ENCODE assay signal across 17 cellular contexts in the genomic region with DNA sequence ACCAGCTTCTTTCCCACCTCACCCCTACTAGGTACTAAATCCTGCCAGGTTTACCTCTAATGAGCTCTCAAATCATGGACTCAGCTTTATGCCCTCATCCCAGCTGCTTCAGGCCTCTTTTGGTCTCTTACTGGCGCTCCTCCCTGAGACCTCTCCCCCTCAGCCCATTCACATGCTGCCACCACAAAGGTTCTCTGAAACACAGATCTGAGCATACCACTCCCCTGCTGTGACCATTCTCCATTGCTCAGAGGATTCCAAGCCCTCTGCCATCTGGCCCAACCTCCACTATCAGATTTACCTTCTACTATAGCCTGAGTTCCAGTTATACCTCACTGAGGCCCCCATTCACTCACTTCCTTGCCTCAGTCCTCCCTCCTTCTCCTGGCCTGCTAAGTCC.
A peak's percentile ranks its signal among the peaks of the same experiment; 100 is the strongest.
DNase-seq lines count a peak whose midpoint lies in the region; TF ChIP-seq lines count a peak whose summit lies in the region.
"Had no signal": no experiment of that assay in that cellular context is flagged by ENCODE, and none has a peak within 500 bp of the region (broad histone marks: within the 10 kb centered on the region; RNA-seq: fewer than 3 reads in every experiment).

No MANE protein-coding gene starts in this region.

- no peak overlapping the region for H3K23ac ChIP-seq in mesendoderm (ENCODE audit: low read length)

- no peak overlapping the region for H3K56ac ChIP-seq in mesendoderm (ENCODE audit: low read length)

- no peaks in the 10 kb centered on the region for H3K9me3 Mint-ChIP-seq in CD4-positive, alpha-beta memory T cell
- no peaks in the 10 kb centered on the region for H3K9me3 Mint-ChIP-seq in activated T-helper 2 cell treated with anti-CD3 and anti-CD28 coated beads, Interferon-gamma antibody, Interleukin-2, Interleukin-4, amounts not matched to agents 10 μg/mL and 5 μg/mL and 100 μg/mL, durations not matched to agents 14 hours and 24 hours and 36 hours

- H3K27me3 ChIP-seq in CD4-positive, alpha-beta memory T cell (ENCODE audit: insufficient read depth, low read length) = no peaks in the 10 kb centered on the region
- H3K27me3 ChIP-seq in H7 (ENCODE audit: control insufficient read depth, insufficient read depth, low read length) = no peaks in the 10 kb centered on the region
- H3K27me3 ChIP-seq in mesendoderm (ENCODE audit: insufficient read depth, low read length, poor library complexity) = no peaks in the 10 kb centered on the region
- H3K27me3 ChIP-seq in esophagus squamous epithelium = no peaks in the 10 kb centered on the region
- H3K27me3 ChIP-seq: BE2C had no signal

- no peak overlapping the region for H3K4ac ChIP-seq in mesendoderm (ENCODE audit: low read depth, low read length)

- no peaks in the 10 kb centered on the region for H3K9me3 ChIP-seq in CD4-positive, alpha-beta memory T cell (ENCODE audit: control insufficient read depth in 1 of 2, low read length in 2 of 2)
- H3K9me3 ChIP-seq in esophagus squamous epithelium = no peaks in the 10 kb centered on the region
- H3K9me3 ChIP-seq: BE2C, psoas muscle had no signal

- H3K79me2 ChIP-seq in mesendoderm (ENCODE audit: control insufficient read depth, insufficient read depth, low read length) = no peaks in the 10 kb centered on the region

- no peak overlapping the region for H3K4me2 ChIP-seq in mesendoderm (ENCODE audit: low read length)

- DNase-seq in CD4-positive, alpha-beta memory T cell = no peak
- DNase-seq in H7 = peak; percentile 18
- DNase-seq in activated T-helper 2 cell treated with anti-CD3 and anti-CD28 coated beads, Interferon-gamma antibody, Interleukin-2, Interleukin-4, amounts not matched to agents 10 μg/mL and 5 μg/mL and 100 μg/mL, durations not matched to agents 14 hours and 24 hours and 36 hours (ENCODE audit: low spot score) = no peak
- peak; percentile 13 for DNase-seq in mesendoderm
- DNase-seq in globus pallidus (ENCODE audit: low spot score) = no peak
- DNase-seq in esophagus squamous epithelium (lab: John Stamatoyannopoulos, UW) = no peak
- no peak for DNase-seq in SW 1271 (lab: John Stamatoyannopoulos, UW)
- DNase-seq in NCI-H774 (lab: John Stamatoyannopoulos, UW) = no peak
- DNase-seq: activated effector memory CD4-positive, alpha-beta T cell treated with Interleukin-2 at 50 U/mL for 16 hours; BE2C; GOT3; hippocampal formation; kidney; NCI-H1105 treated with DMSO at 0.1 percent for 48 hours; NCI-H524; psoas muscle had no signal

- H3K9ac ChIP-seq in mesendoderm (ENCODE audit: low read length) = no peak overlapping the region

- TF ChIP-seq CTCF in esophagus squamous epithelium (IDR thresholded peaks at IDR 0.05) = no peak

- no peaks in the 10 kb centered on the region for H3K79me1 ChIP-seq in mesendoderm (ENCODE audit: low read length)

- H4K8ac ChIP-seq in mesendoderm (ENCODE audit: low read depth, low read length) = no peak overlapping the region

- H2BK120ac ChIP-seq in mesendoderm (ENCODE audit: low read depth, low read length) = no peak overlapping the region

- no peak overlapping the region for H2AK5ac ChIP-seq in mesendoderm (ENCODE audit: low read length)

- no peaks in the 10 kb centered on the region for H3K27me3 Mint-ChIP-seq in CD4-positive, alpha-beta memory T cell
- no peaks in the 10 kb centered on the region for H3K27me3 Mint-ChIP-seq in activated T-helper 2 cell treated with anti-CD3 and anti-CD28 coated beads, Interferon-gamma antibody, Interleukin-2, Interleukin-4, amounts not matched to agents 10 μg/mL and 5 μg/mL and 100 μg/mL, durations not matched to agents 14 hours and 24 hours and 36 hours (ENCODE audit: low read depth)

- H3K4me1 Mint-ChIP-seq in CD4-positive, alpha-beta memory T cell = peaks cover 76 to 96% (median 86%) of the 10 kb centered on the region in 4 donors
- peaks cover 84% of the 10 kb centered on the region for H3K4me1 Mint-ChIP-seq in activated T-helper 2 cell treated with anti-CD3 and anti-CD28 coated beads, Interferon-gamma antibody, Interleukin-2, Interleukin-4, amounts not matched to agents 10 μg/mL and 5 μg/mL and 100 μg/mL, durations not matched to agents 14 hours and 24 hours and 36 hours (ENCODE audit: low read depth)

- peaks cover 54 to 67% of the 10 kb centered on the region in 2 donors for H3K36me3 Mint-ChIP-seq in CD4-positive, alpha-beta memory T cell
- H3K36me3 Mint-ChIP-seq in activated T-helper 2 cell treated with anti-CD3 and anti-CD28 coated beads, Interferon-gamma antibody, Interleukin-2, Interleukin-4, amounts not matched to agents 10 μg/mL and 5 μg/mL and 100 μg/mL, durations not matched to agents 14 hours and 24 hours and 36 hours (ENCODE audit: low read depth) = peaks cover 73% of the 10 kb centered on the region

- intact Hi-C loops in CD4-positive, alpha-beta memory T cell (cut with micrococcal nuclease) = loop anchor here (5.0 kb wide), 1 partner anchor 191 kb away; no protein-coding TSS in a partner anchor
- intact Hi-C loops in activated T-helper 2 cell treated with anti-CD3 and anti-CD28 coated beads, Interferon-gamma antibody, Interleukin-2, Interleukin-4, amounts not matched to agents 10 μg/mL and 5 μg/mL and 100 μg/mL, durations not matched to agents 14 hours and 24 hours and 36 hours (cut with micrococcal nuclease) = loop anchor here (5.0 kb wide), 2 partner anchors 171 to 296 kb away; no protein-coding TSS in a partner anchor
- intact Hi-C loops in esophagus squamous epithelium (cut with DNase I) = no loop called here

- peak overlapping the region; percentile 64 to 88 (median 80) for H3K27ac Mint-ChIP-seq in CD4-positive, alpha-beta memory T cell
- H3K27ac Mint-ChIP-seq in activated T-helper 2 cell treated with anti-CD3 and anti-CD28 coated beads, Interferon-gamma antibody, Interleukin-2, Interleukin-4, amounts not matched to agents 10 μg/mL and 5 μg/mL and 100 μg/mL, durations not matched to agents 14 hours and 24 hours and 36 hours = peak overlapping the region; percentile 43

- H3K27ac ChIP-seq in CD4-positive, alpha-beta memory T cell (ENCODE audit: low read depth, low read length) = peak overlapping the region; percentile 0
- no peak overlapping the region for H3K27ac ChIP-seq in mesendoderm (ENCODE audit: low read depth, low read length)
- H3K27ac ChIP-seq in esophagus squamous epithelium = no peak overlapping the region
- H3K27ac ChIP-seq: psoas muscle had no signal

- H3K18ac ChIP-seq in mesendoderm (ENCODE audit: low read length) = no peak overlapping the region

- CTCF ChIA-PET in CD4-positive, alpha-beta memory T cell (lab: Charles Lee; ENCODE audit: partially characterized antibody) = interaction anchor here (6.1 kb wide), 1 partner anchor 22 kb away, joined by 44 read pairs; no protein-coding TSS in a partner anchor

- peaks cover 92% of the 10 kb centered on the region for H3K4me1 ChIP-seq in CD4-positive, alpha-beta memory T cell (ENCODE audit: insufficient read depth, low read length)
- H3K4me1 ChIP-seq in mesendoderm (ENCODE audit: control insufficient read depth, low read depth, low read length) = no peaks in the 10 kb centered on the region
- peaks cover 0 to 21% (median 12%) of the 10 kb centered on the region in 3 donors for H3K4me1 ChIP-seq in esophagus squamous epithelium
- H3K4me1 ChIP-seq: BE2C, psoas muscle had no signal

- no CpG with 5 or more reads among the region's 1 CpG for WGBS in mesendoderm (ENCODE audit: extremely low coverage, insufficient coverage, low lambda C conversion rate)
- WGBS in esophagus squamous epithelium, 2 donors = 100% methylated on average over 1 of the region's 1 CpG

- H3K36me3 ChIP-seq in CD4-positive, alpha-beta memory T cell (ENCODE audit: insufficient read depth, low read length) = peaks cover 21% of the 10 kb centered on the region
- H3K36me3 ChIP-seq in H7 (replicated peaks; ENCODE audit: control insufficient read depth, insufficient read depth, low read length) = no peaks in the 10 kb centered on the region
- H3K36me3 ChIP-seq in mesendoderm (ENCODE audit: control insufficient read depth, insufficient read depth, low read length) = no peaks in the 10 kb centered on the region
- H3K36me3 ChIP-seq in esophagus squamous epithelium = no peaks in the 10 kb centered on the region
- H3K36me3 ChIP-seq: BE2C had no signal

- H3K4me3 Mint-ChIP-seq in CD4-positive, alpha-beta memory T cell = peak overlapping the region in 4 of 8 donors; percentile 2 to 29 (median 20)
- no peak overlapping the region for H3K4me3 Mint-ChIP-seq in activated T-helper 2 cell treated with anti-CD3 and anti-CD28 coated beads, Interferon-gamma antibody, Interleukin-2, Interleukin-4, amounts not matched to agents 10 μg/mL and 5 μg/mL and 100 μg/mL, durations not matched to agents 14 hours and 24 hours and 36 hours (ENCODE audit: low read depth)

- no peak overlapping the region for H2BK5ac ChIP-seq in mesendoderm (ENCODE audit: low read length)

- no peak overlapping the region for H3K4me3 ChIP-seq in CD4-positive, alpha-beta memory T cell (ENCODE audit: low read length in 2 of 2)
- no peak overlapping the region for H3K4me3 ChIP-seq in H7 (ENCODE audit: insufficient read depth, low read depth, low read length)
- H3K4me3 ChIP-seq in mesendoderm (ENCODE audit: low read length) = no peak overlapping the region
- no peak overlapping the region for H3K4me3 ChIP-seq in esophagus squamous epithelium
- H3K4me3 ChIP-seq: psoas muscle, skin epidermis had no signal

- no peak overlapping the region for H2BK15ac ChIP-seq in mesendoderm (replicated peaks; ENCODE audit: low read depth)

- TF ChIP-seq POLR2A in esophagus squamous epithelium (IDR thresholded peaks at IDR 0.05) = no peak

- POLR2A ChIA-PET in CD4-positive, alpha-beta memory T cell (lab: Charles Lee; ENCODE audit: partially characterized antibody) = interaction anchor here (0.6 to 4.2 kb wide), 5 partner anchors 9 to 206 kb away, joined by 3 to 20 read pairs (median 5); no protein-coding TSS in a partner anchor

- no peak overlapping the region for H4K5ac ChIP-seq in mesendoderm (ENCODE audit: low read length)

Comparison
In these comparisons a context has a peak if more than half of its experiments do, and no peak if none do; other contexts are left out.
1. DNase-seq: peak in H7 (single experiment) and mesendoderm (single experiment); none in CD4-positive, alpha-beta memory T cell (0 of 5), activated T-helper 2 cell treated with anti-CD3 and anti-CD28 coated beads, Interferon-gamma antibody, Interleukin-2, Interleukin-4, amounts not matched to agents 10 μg/mL and 5 μg/mL and 100 μg/mL, durations not matched to agents 14 hours and 24 hours and 36 hours (single experiment), globus pallidus (single experiment), esophagus squamous epithelium (single experiment), SW 1271 (0 of 2) and NCI-H774 (single experiment).